In the genomic region with DNA sequence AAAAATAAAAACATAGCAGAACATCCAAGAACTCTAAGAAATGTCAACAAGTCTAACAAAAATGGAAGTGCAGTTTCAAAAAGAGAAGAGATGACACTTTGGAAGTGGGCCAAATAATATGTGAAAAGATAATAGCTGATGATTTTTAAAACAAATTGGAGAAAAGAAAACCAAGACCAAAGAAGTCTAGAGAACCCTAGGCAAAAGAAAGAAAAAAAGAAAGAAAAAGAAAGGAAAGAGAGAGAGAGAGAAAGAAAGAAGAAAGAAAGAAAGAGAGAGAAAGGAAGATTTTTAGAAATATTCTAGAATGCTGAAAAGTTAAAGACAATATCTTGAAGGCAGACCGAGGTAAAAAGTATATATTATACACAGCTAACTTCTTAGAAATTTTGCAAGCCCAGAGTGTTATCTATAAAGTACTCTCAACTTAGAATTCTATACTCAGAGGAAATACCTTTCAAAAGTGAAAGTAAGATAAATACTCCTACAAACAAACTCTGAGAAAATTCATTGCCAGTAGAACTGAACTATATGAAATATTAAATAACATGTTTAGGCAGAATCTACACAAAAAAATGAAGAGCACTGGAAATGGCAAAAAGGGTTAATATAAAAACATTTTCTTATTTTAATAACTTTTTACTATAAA, we compare ENCODE assay signal across 26 cellular contexts.
A peak's percentile ranks its signal among the peaks of the same experiment; 100 is the strongest.
DNase-seq lines count a peak whose midpoint lies in the region; ATAC-seq, FAIRE-seq and TF ChIP-seq lines count a peak whose summit lies in the region.
"Had no signal": no experiment of that assay in that cellular context is flagged by ENCODE, and none has a peak within 500 bp of the region (broad histone marks: within the 10 kb centered on the region; RNA-seq: fewer than 3 reads in every experiment).

No MANE protein-coding gene starts in this region.

- H3K4me3 ChIP-seq in HEK293 (ENCODE audit: low read depth, low read length) (no peak overlapping the region), choroid plexus epithelial cell (ENCODE audit: low read depth, low read length) (no peak overlapping the region), hepatocyte (no peak overlapping the region), tibial nerve (no peak overlapping the region)
- H3K4me3 ChIP-seq: neural progenitor cell, psoas muscle, uterus had no signal

- no peak for TF ChIP-seq POLR2A in tibial nerve (IDR thresholded peaks at IDR 0.05)

- H3K79me2 ChIP-seq in hepatocyte = no peaks in the 10 kb centered on the region

- 92% methylated on average over 1 of the region's 1 CpG for WGBS in hepatocyte (ENCODE audit: low lambda C conversion rate, missing lambda C conversion rate)
- 81 to 88% methylated on average over 1 of the region's 1 CpG for WGBS in tibial nerve, 2 donors

- peak; percentile 59 for FAIRE-seq in A204.1 (lab: Jason Lieb, UNC)
- FAIRE-seq in RCC 7860 (lab: Jason Lieb, UNC) = peak; percentile 4
- FAIRE-seq: HTR-8/SVneo, islet of Langerhans had no signal

- H4K20me1 ChIP-seq in hepatocyte (ENCODE audit: insufficient read depth, poor library complexity, severe bottlenecking) = no peaks in the 10 kb centered on the region

- H3K9me3 ChIP-seq in HEK293 (ENCODE audit: control insufficient read depth, insufficient read depth, low read depth, low read length) (no peaks in the 10 kb centered on the region), hepatocyte (ENCODE audit: low read depth) (no peaks in the 10 kb centered on the region), tibial nerve (no peaks in the 10 kb centered on the region)
- H3K9me3 ChIP-seq: psoas muscle, uterus had no signal

- H3K36me3 ChIP-seq in HEK293 (ENCODE audit: control insufficient read depth in 2 of 2, insufficient read depth in 1 of 2, low read length in 2 of 2) = no peaks in the 10 kb centered on the region
- no peaks in the 10 kb centered on the region for H3K36me3 ChIP-seq in hepatocyte (replicated peaks; ENCODE audit: insufficient read depth, low read depth)
- no peaks in the 10 kb centered on the region for H3K36me3 ChIP-seq in tibial nerve
- H3K36me3 ChIP-seq: neural progenitor cell, uterus had no signal

- CTCF ChIA-PET in HEK293 (lab: Yijun Ruan, JAX) = no interaction called here

- H3K27ac ChIP-seq in HEK293 (ENCODE audit: extremely low read depth, low read depth, low read length) (no peak overlapping the region), hepatocyte (no peak overlapping the region), tibial nerve (no peak overlapping the region)
- H3K27ac ChIP-seq: epithelial cell of prostate, neural progenitor cell, psoas muscle, uterus had no signal

- TF ChIP-seq CTCF in HEK293 (tag by site-specific recombination; IDR thresholded peaks at IDR 0.05) (no peak), choroid plexus epithelial cell (conservative IDR thresholded peaks at IDR 0.05; ENCODE audit: low read depth, low read length) (no peak), hepatocyte (IDR thresholded peaks at IDR 0.05; ENCODE audit: poor library complexity) (no peak), tibial nerve (IDR thresholded peaks at IDR 0.05) (no peak)

- H2AFZ ChIP-seq in hepatocyte = no peak overlapping the region
- H2AFZ ChIP-seq: neural progenitor cell had no signal

- ATAC-seq in GM19395 (IDR thresholded peaks at IDR 0.05; ENCODE audit: unreplicated experiment) = no peak
- ATAC-seq: activated CD8-positive, alpha-beta T cell treated with anti-CD3 and anti-CD28 coated beads for 36 hours; psoas muscle; stimulated activated memory B cell treated with anti-CD40 and anti-IgM and Interleukin-4, amounts not matched to agents 10 μg/mL and 1 μg/mL and 100 μg/mL, for 72 hours had no signal

- H3K27me3 ChIP-seq in hepatocyte (no peaks in the 10 kb centered on the region), tibial nerve (no peaks in the 10 kb centered on the region)
- H3K27me3 ChIP-seq: neural progenitor cell, uterus had no signal

- POLR2A ChIA-PET in HEK293 (lab: Yijun Ruan, JAX) = no interaction called here

- no peak for TF ChIP-seq EP300 in tibial nerve (IDR thresholded peaks at IDR 0.05)

- H3K9me2 ChIP-seq in hepatocyte (replicated peaks; ENCODE audit: insufficient read depth) = no peaks in the 10 kb centered on the region

- no peak for DNase-seq in RCC 7860 (ENCODE audit: low spot score)
- peak; percentile 23 for DNase-seq in choroid plexus epithelial cell (ENCODE audit: low read depth)
- DNase-seq in hepatocyte (ENCODE audit: low spot score) = no peak
- DNase-seq in tibial nerve (ENCODE audit: low spot score in 2 of 2) = no peak
- no peak for DNase-seq in cerebellum (ENCODE audit: low spot score)
- DNase-seq: activated CD8-positive, alpha-beta T cell treated with anti-CD3 and anti-CD28 coated beads for 36 hours; activated T-cell treated with anti-CD3 and anti-CD28 coated beads for 4 hours; aorta; C1 segment of cervical spinal cord; central memory CD4-positive, alpha-beta T cell; hypothalamus; Kasumi-1; NCI-H1105 treated with DMSO at 0.1 percent for 48 hours; NCI-H2081; psoas muscle; stimulated activated CD4-positive, alpha-beta T cell treated with anti-CD3 and anti-CD28 coated beads, Interleukin-1b, Interleukin-23, amount 100 ng/mL, for 48 hours; T-helper 9 cell; uterus had no signal

- no peaks in the 10 kb centered on the region for H3K4me1 ChIP-seq in HEK293 (ENCODE audit: control insufficient read depth, insufficient read depth, low read length)
- H3K4me1 ChIP-seq in hepatocyte (ENCODE audit: insufficient read depth) = no peaks in the 10 kb centered on the region
- no peaks in the 10 kb centered on the region for H3K4me1 ChIP-seq in tibial nerve
- H3K4me1 ChIP-seq: neural progenitor cell, psoas muscle, uterus had no signal

- no peak overlapping the region for H3K4me2 ChIP-seq in hepatocyte
- H3K4me2 ChIP-seq: neural progenitor cell had no signal

TF ChIP-seq in HEK293, 187 proteins besides CTCF, POLR2A, EP300 and RAD21:
- TF ChIP-seq, protein P1, sequence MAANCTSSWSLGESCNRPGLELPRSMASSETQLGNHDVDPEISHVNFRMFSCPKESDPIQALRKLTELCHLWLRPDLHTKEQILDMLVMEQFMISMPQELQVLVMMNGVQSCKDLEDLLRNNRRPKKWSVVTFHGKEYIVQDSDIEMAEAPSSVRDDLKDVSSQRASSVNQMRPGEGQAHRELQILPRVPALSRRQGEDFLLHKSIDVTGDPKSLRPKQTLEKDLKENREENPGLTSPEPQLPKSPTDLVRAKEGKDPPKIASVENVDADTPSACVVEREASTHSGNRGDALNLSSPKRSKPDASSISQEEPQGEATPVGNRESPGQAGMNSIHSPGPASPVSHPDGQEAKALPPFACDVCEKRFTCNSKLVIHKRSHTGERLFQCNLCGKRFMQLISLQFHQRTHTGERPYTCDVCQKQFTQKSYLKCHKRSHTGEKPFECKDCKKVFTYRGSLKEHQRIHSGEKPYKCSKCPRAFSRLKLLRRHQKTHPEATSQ (tag by site-specific recombination; IDR thresholded peaks at IDR 0.05) = no peak
- TF ChIP-seq ZNF133 (tag by site-specific recombination; IDR thresholded peaks at IDR 0.05) = no peak
- no peak for TF ChIP-seq ZNF175 (tag by site-specific recombination; IDR thresholded peaks at IDR 0.05)
- TF ChIP-seq ZNF366 (tag by site-specific recombination; conservative IDR thresholded peaks at IDR 0.05) = peak; percentile 69
- no peak for TF ChIP-seq RBAK (tag by site-specific recombination; IDR thresholded peaks at IDR 0.05)
- no peak for TF ChIP-seq BCL11A (tag by site-specific recombination; IDR thresholded peaks at IDR 0.05; ENCODE audit: low read depth)
- no peak for TF ChIP-seq REPIN1 (tag by site-specific recombination; IDR thresholded peaks at IDR 0.05; ENCODE audit: low read depth)
